10 cellular contexts compared by ENCODE assay signal in genomic region chr18:5874336-5874735, GRCh38. TPM values are rescaled to one million over a fixed set of nuclear protein-coding genes. Genes with fewer than 3 reads are reported as not detected.
"Had no signal": no experiment of that assay in that cellular context is flagged by ENCODE, and none has a peak within 500 bp of the region (broad histone marks: within the 10 kb centered on the region; RNA-seq: fewer than 3 reads in every experiment).

No MANE protein-coding gene starts in this region.

- H2AFZ ChIP-seq: GM23248 had no signal

- H3K4me3 ChIP-seq: GM23248, HAP-1 had no signal

- H3K9ac ChIP-seq: GM23248 had no signal

- DNase-seq: GM23248, GOT3, H7, HFFc6, KG1 had no signal

- H3K27ac ChIP-seq: GM23248, HL-60 had no signal

- H3K36me3 ChIP-seq: HAP-1 had no signal

- H3K9me3 ChIP-seq: HAP-1 had no signal

- ATAC-seq: HCT116 had no signal

- H3K4me1 ChIP-seq: HAP-1 had no signal

RNA-seq across cellular contexts. Expression of gene TMEM200C, which starts 21.0 kb away (rescaled TPM):
- total RNA-seq: GM23248, HFFc6, HT1080 had no signal
- polyA plus RNA-seq: GM23248, IgD-negative memory B cell had no signal
